ENCODE assay signal across 9 cellular contexts in genomic region chr1:3564921-3565831, GRCh38. TPM values are rescaled to one million over a fixed set of nuclear protein-coding genes. Genes with fewer than 3 reads are reported as not detected.
DNase-seq lines count a peak whose midpoint lies in the region; ATAC-seq, FAIRE-seq and TF ChIP-seq lines count a peak whose summit lies in the region.
"Had no signal": no experiment of that assay in that cellular context is flagged by ENCODE, and none has a peak within 500 bp of the region (broad histone marks: within the 10 kb centered on the region; RNA-seq: fewer than 3 reads in every experiment).

No MANE protein-coding gene starts in this region.

- peak; percentile 84 to 85 for TF ChIP-seq RAD21 in A549 (conservative IDR thresholded peaks at IDR 0.05 in 1 of 2, IDR thresholded peaks at IDR 0.05 in 1 of 2)
- peak; percentile 88 for TF ChIP-seq RAD21 in SK-N-SH (IDR thresholded peaks at IDR 0.05; ENCODE audit: low read length)

- no peak overlapping the region for H3K9ac ChIP-seq in SK-N-SH

- TF ChIP-seq EP300 in A549 (IDR thresholded peaks at IDR 0.05) (no peak), SK-N-SH (IDR thresholded peaks at IDR 0.05; ENCODE audit: borderline replicate concordance in 1 of 2, low read depth in 1 of 2, low read length in 1 of 2) (no peak), upper lobe of left lung (IDR thresholded peaks at IDR 0.05) (no peak)

- TF ChIP-seq POLR2A in A549 (IDR thresholded peaks at IDR 0.05; ENCODE audit: low read length) (no peak), breast epithelium (IDR thresholded peaks at IDR 0.05) (no peak), upper lobe of left lung (IDR thresholded peaks at IDR 0.05) (no peak)

- DNase-seq in A549 (ENCODE audit: low read depth in 1 of 2, low spot score in 1 of 2): peak in 1 of 2 experiments; percentile 73
- DNase-seq in GM12865 (ENCODE audit: low read depth): peak; percentile 44
- DNase-seq in SK-N-SH: peak; percentile 93
- no peak for DNase-seq in breast epithelium (ENCODE audit: low spot score in 2 of 2)
- no peak for DNase-seq in lung (ENCODE audit: low spot score)
- DNase-seq in upper lobe of left lung: peak in 1 of 2 donors; percentile 86

- H3K27ac ChIP-seq in A549 (no peak overlapping the region), SK-N-SH (ENCODE audit: low read depth in 2 of 2, low read length in 1 of 2) (no peak overlapping the region; a peak in 1 of 4 replicates), breast epithelium (no peak overlapping the region), lung (ENCODE audit: low read depth in 1 of 2, low read length in 1 of 2) (no peak overlapping the region), upper lobe of left lung (no peak overlapping the region)

- H3K4me3 ChIP-seq in A549 (no peak overlapping the region), GM12865 (ENCODE audit: low read depth, low read length) (no peak overlapping the region), SK-N-SH (ENCODE audit: low read depth in 2 of 2, low read length in 1 of 2) (peak overlapping the region in 1 of 2 experiments; percentile 52; a peak in 1 of 4 replicates), breast epithelium (no peak overlapping the region), lung (no peak overlapping the region), upper lobe of left lung (no peak overlapping the region)

- no peaks in the 10 kb centered on the region for H3K9me3 ChIP-seq in A549
- H3K9me3 ChIP-seq in SK-N-SH: no peaks in the 10 kb centered on the region
- H3K9me3 ChIP-seq in breast epithelium: no peaks in the 10 kb centered on the region
- H3K9me3 ChIP-seq in lung (ENCODE audit: control insufficient read depth in 2 of 2, insufficient read depth in 1 of 2, low read length in 1 of 2): no peaks in the 10 kb centered on the region
- no peaks in the 10 kb centered on the region for H3K9me3 ChIP-seq in upper lobe of left lung

- H3K4me2 ChIP-seq in A549: no peak overlapping the region
- H3K4me2 ChIP-seq in SK-N-SH: no peak overlapping the region

- intact Hi-C loops in breast epithelium (cut with DNase I; ENCODE audit: low total_unique reads): no loop called here

- H3K9me2 ChIP-seq in SK-N-SH: no peaks in the 10 kb centered on the region

- CTCF ChIA-PET in A549 (lab: Yijun Ruan, JAX): interaction anchor here (0.6 to 6.0 kb wide), 29 partner anchors 9 to 146 kb away, joined by 3 to 81 read pairs (median 4); partner anchors contain the start of gene MEGF6
- CTCF ChIA-PET in SK-N-SH (lab: Yijun Ruan, JAX): interaction anchor here (0.5 to 5.4 kb wide), 47 partner anchors 9 to 169 kb away, joined by 3 to 76 read pairs (median 5); no protein-coding TSS in a partner anchor

- H3K27me3 ChIP-seq in SK-N-SH (ENCODE audit: insufficient read depth): no peaks in the 10 kb centered on the region
- peaks cover 0 to 14% of the 10 kb centered on the region in 2 donors for H3K27me3 ChIP-seq in breast epithelium
- H3K27me3 ChIP-seq in lung (ENCODE audit: control insufficient read depth, insufficient read depth): no peaks in the 10 kb centered on the region
- no peaks in the 10 kb centered on the region for H3K27me3 ChIP-seq in upper lobe of left lung

- ATAC-seq in A549 (peak in 1 of 2 experiments; percentile 80; a peak in 3 of 6 replicates), lung (ENCODE audit: insufficient read depth, low FRiP score) (no peak), upper lobe of left lung (ENCODE audit: low FRiP score in 2 of 2) (peak in 1 of 2 donors; percentile 35), HG03139 (IDR thresholded peaks at IDR 0.05; ENCODE audit: unreplicated experiment) (no peak), GM18909 (IDR thresholded peaks at IDR 0.05; ENCODE audit: poor library complexity, unreplicated experiment) (no peak)

- H3K4me1 ChIP-seq in A549: no peaks in the 10 kb centered on the region
- peaks cover 0 to 45% of the 10 kb centered on the region in 2 experiments; a peak in 1 of 4 replicates for H3K4me1 ChIP-seq in SK-N-SH (ENCODE audit: control insufficient read depth in 1 of 2, insufficient read depth in 2 of 2, low read depth in 1 of 2, low read length in 1 of 2)
- no peaks in the 10 kb centered on the region for H3K4me1 ChIP-seq in breast epithelium
- H3K4me1 ChIP-seq in lung (ENCODE audit: control insufficient read depth in 2 of 2, insufficient read depth in 2 of 2, low read length in 2 of 2): peaks cover 0 to 3% of the 10 kb centered on the region in 2 donors
- peaks cover 0 to 11% (median 4%) of the 10 kb centered on the region in 4 donors for H3K4me1 ChIP-seq in upper lobe of left lung

- WGBS in A549 (ENCODE audit: missing lambda C conversion rate): 34% methylated on average over 17 of the region's 29 CpGs
- 49% methylated on average over 12 of the region's 29 CpGs for WGBS in SK-N-SH (ENCODE audit: low lambda C conversion rate)
- WGBS in lung, 2 donors: 77 to 81% methylated on average over 29 of the region's 29 CpGs
- 74 to 86% methylated on average over 17 to 29 of the region's 29 CpGs for WGBS in upper lobe of left lung, 2 donors

- no peaks in the 10 kb centered on the region for H3K79me2 ChIP-seq in SK-N-SH (ENCODE audit: insufficient read depth)

- no peak for FAIRE-seq in A549 (lab: Jason Lieb, UNC)
- FAIRE-seq: colon had no signal

- no peak overlapping the region for H2AFZ ChIP-seq in SK-N-SH (ENCODE audit: low read depth)

- POLR2A ChIA-PET in A549 (lab: Yijun Ruan, JAX): interaction anchor here (1.0 kb wide), 1 partner anchor 53 kb away, joined by 3 read pairs; no protein-coding TSS in a partner anchor
- POLR2A ChIA-PET in SK-N-SH (lab: Yijun Ruan, JAX): interaction anchor here (0.6 kb wide), 1 partner anchor 11 kb away, joined by 3 read pairs; no protein-coding TSS in a partner anchor

- no peaks in the 10 kb centered on the region for H4K20me1 ChIP-seq in SK-N-SH (ENCODE audit: insufficient read depth)

- H3K36me3 ChIP-seq in SK-N-SH (replicated peaks in 1 of 2; ENCODE audit: control insufficient read depth in 1 of 2, insufficient read depth in 2 of 2, low read length in 1 of 2): no peaks in the 10 kb centered on the region
- H3K36me3 ChIP-seq in breast epithelium: no peaks in the 10 kb centered on the region
- H3K36me3 ChIP-seq in lung (ENCODE audit: control insufficient read depth in 2 of 2, insufficient read depth in 2 of 2, low read length in 2 of 2): no peaks in the 10 kb centered on the region
- no peaks in the 10 kb centered on the region for H3K36me3 ChIP-seq in upper lobe of left lung

- no peaks in the 10 kb centered on the region for H3F3A ChIP-seq in SK-N-SH (replicated peaks; ENCODE audit: insufficient read depth)

- peak; percentile 72 for TF ChIP-seq CTCF in A549 (IDR thresholded peaks at IDR 0.05)
- TF ChIP-seq CTCF in GM12865 (IDR thresholded peaks at IDR 0.05; ENCODE audit: insufficient read depth, low read depth, low read length, missing control alignments): peak; percentile 92
- TF ChIP-seq CTCF in SK-N-SH (IDR thresholded peaks at IDR 0.05): peak; percentile 71
- TF ChIP-seq CTCF in breast epithelium (IDR thresholded peaks at IDR 0.05): peak in 2 of 3 donors; percentile 72 to 75
- peak; percentile 62 for TF ChIP-seq CTCF in lung (IDR thresholded peaks at IDR 0.05; ENCODE audit: control extremely low read depth, extremely low read depth)
- TF ChIP-seq CTCF in upper lobe of left lung (IDR thresholded peaks at IDR 0.05): peak; percentile 72 to 91 (median 84)

TF ChIP-seq in A549, 52 proteins besides CTCF, POLR2A, EP300 and RAD21 (continues in another document):
- TF ChIP-seq SMC3 (IDR thresholded peaks at IDR 0.05): peak; percentile 81
- no peak for TF ChIP-seq NR3C1 (IDR thresholded peaks at IDR 0.05)

TF ChIP-seq in SK-N-SH, 30 proteins besides CTCF, POLR2A, EP300 and RAD21:
- TF ChIP-seq SMC3 (IDR thresholded peaks at IDR 0.05; ENCODE audit: low read depth, low read length): peak; percentile 86
- no peak for TF ChIP-seq FOXJ3 (CRISPR knock-in tag; IDR thresholded peaks at IDR 0.05)
- TF ChIP-seq FOSL2 (IDR thresholded peaks at IDR 0.05; ENCODE audit: borderline replicate concordance, low read depth): no peak
- TF ChIP-seq EZH2phosphoT487 (IDR thresholded peaks at IDR 0.05; ENCODE audit: borderline replicate concordance, low read depth): no peak

RNA-seq across cellular contexts. Expression of gene MEGF6, which starts 46.1 kb away (rescaled TPM):
- 0.66 and 0.82 TPM in 2 replicates for polyA plus RNA-seq in A549 (2011; rRNA removed)
- polyA plus RNA-seq in A549 (2012; cell fraction: cytosol; rRNA removed): 2.3 and 3.2 TPM in 2 replicates
- polyA plus RNA-seq in A549 (2012; cell fraction: nucleus; rRNA removed): 23.8 and 39.3 TPM in 2 replicates
- 10.2 to 13.7 TPM (median 12.7 TPM) in 3 replicates for polyA plus RNA-seq in A549 (2017; fragmentation: RNase III; extraction: RNeasy Plus Mini Kit Qiagen cat#74134 plus additional on column Dnase treatment)
- polyA minus RNA-seq in A549 (2011; rRNA and poly(A)+ RNA removed): 0.39 and 0.41 TPM in 2 replicates
- 5.8 and 7.6 TPM in 2 replicates for polyA plus RNA-seq in SK-N-SH (2012; rRNA removed)
- 1.3 and 2.9 TPM in 2 replicates for polyA plus RNA-seq in SK-N-SH (2012; cell fraction: cytosol; rRNA removed)
- 28.9 and 39.7 TPM in 2 replicates for polyA plus RNA-seq in SK-N-SH (2012; cell fraction: nucleus; rRNA removed)
- 10 to 100 TPM; 19.3 to 32.1 (median 24.2) TPM for total RNA-seq in breast epithelium
- total RNA-seq in lung: 10 to 100 TPM; 44.1 to 54.2 TPM
- 10 to 100 TPM; 17.7 to 52.4 TPM for polyA plus RNA-seq in lung
- 100 to 1,000 TPM in 1 of 6 donors, 10 to 100 TPM in 5; 23.8 to 128 (median 83.5) TPM for total RNA-seq in upper lobe of left lung

RNA-seq across cellular contexts. Expression of gene TPRG1L, which starts 59.6 kb away (rescaled TPM):
- polyA plus RNA-seq in A549 (2011; rRNA removed) (13.1 and 15.8 TPM in 2 replicates), A549 (2017; fragmentation: RNase III; extraction: RNeasy Plus Mini Kit Qiagen cat#74134 plus additional on column Dnase treatment) (18.4 to 20.1 TPM (median 18.7 TPM) in 3 replicates), SK-N-SH (2012; rRNA removed) (25.9 and 35.5 TPM in 2 replicates), lung (10 to 100 TPM; 24.1 to 35.1 TPM)
- 11.4 and 14.6 TPM in 2 replicates for polyA plus RNA-seq in A549 (2012; cell fraction: cytosol; rRNA removed)
- polyA plus RNA-seq in A549 (2012; cell fraction: nucleus; rRNA removed): 6.2 and 7.1 TPM in 2 replicates
- polyA minus RNA-seq in A549 (2011; rRNA and poly(A)+ RNA removed): 13.8 and 18.7 TPM in 2 replicates
- polyA plus RNA-seq in SK-N-SH (2012; cell fraction: cytosol; rRNA removed): 28.6 and 33.3 TPM in 2 replicates
- polyA plus RNA-seq in SK-N-SH (2012; cell fraction: nucleus; rRNA removed): 17.7 and 20.1 TPM in 2 replicates
- total RNA-seq in breast epithelium (10 to 100 TPM; 32.4 to 56.8 (median 34.5) TPM), lung (10 to 100 TPM; 30.7 to 46.6 TPM), upper lobe of left lung (10 to 100 TPM; 16.6 to 48.3 (median 40.2) TPM)

Comparison
In these comparisons a context has a peak if more than half of its experiments do, and no peak if none do; other contexts are left out.
1. DNase-seq: peak in GM12865 (single experiment) and SK-N-SH (single experiment); none in breast epithelium (0 of 2) and lung (single experiment).
2. Of the 12 proteins assayed by ChIP-seq in both A549 and SK-N-SH: peak only in A549: none; only in SK-N-SH: none; in both: CTCF, RAD21 and SMC3; in neither: 9.
3. Peak in every context shown above with its lines, with median percentiles within 50 percentile points of each other: CTCF ChIP-seq.